Comparison of ENCODE assay signal across 20 cellular contexts in the genomic region with DNA sequence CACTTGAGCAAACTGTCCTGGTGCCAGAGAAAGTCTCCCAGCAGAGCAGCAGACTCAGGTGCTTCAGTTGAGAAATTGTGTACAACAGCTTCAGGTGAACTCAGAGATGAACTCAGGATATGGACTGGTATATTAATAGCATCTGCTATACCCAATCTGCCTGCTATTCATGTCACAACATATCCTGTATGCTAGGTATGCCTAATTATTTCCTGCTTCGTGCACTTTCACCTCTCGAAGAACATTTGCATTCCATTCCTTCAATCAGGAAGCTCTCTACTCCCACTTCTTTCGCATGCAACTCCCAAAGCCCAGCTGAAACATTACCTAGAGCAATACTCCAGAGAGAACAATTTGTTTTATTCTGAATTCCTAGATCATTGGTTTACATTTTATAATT.
"Had no signal": no experiment of that assay in that cellular context is flagged by ENCODE, and none has a peak within 500 bp of the region (broad histone marks: within the 10 kb centered on the region; RNA-seq: fewer than 3 reads in every experiment).

No MANE protein-coding gene starts in this region.

- ATAC-seq: activated T-cell treated with anti-CD3 and anti-CD28 coated beads, Interleukin-2, amount 50 U/mL, for 72 hours; effector memory CD8-positive, alpha-beta T cell; left ventricle myocardium superior; naive thymus-derived CD8-positive, alpha-beta T cell; sciatic nerve; stimulated activated naive CD8-positive, alpha-beta T cell treated with anti-CD3 and anti-CD28 coated beads, Interleukin-15, amount 100 ng/mL, for 72 hours; T-helper 17 cell had no signal

- H3K27ac ChIP-seq: cardiac muscle cell, neutrophil, parathyroid adenoma, WERI-Rb-1 had no signal

- H3K4me3 ChIP-seq: cardiac muscle cell, smooth muscle cell had no signal

- H3K4me1 ChIP-seq: parathyroid adenoma had no signal

- H3K9ac ChIP-seq: parathyroid adenoma had no signal

- DNase-seq: activated CD4-positive, alpha-beta T cell treated with anti-CD3 and anti-CD28 coated beads for 1 hour; activated gamma-delta T cell; activated T-cell treated with anti-CD3 and anti-CD28 coated beads, Interleukin-2, amount 50 U/mL, for 72 hours; dermis blood vessel endothelial cell; effector memory CD8-positive, alpha-beta T cell; foreskin melanocyte; glutamatergic neuron; hypothalamus; kidney; left ventricle myocardium superior; naive thymus-derived CD8-positive, alpha-beta T cell; stimulated activated CD4-positive, alpha-beta T cell treated with anti-CD3 and anti-CD28 coated beads, Interleukin-4, amount 100 ng/mL, for 1 hour; stimulated activated naive CD8-positive, alpha-beta T cell treated with anti-CD3 and anti-CD28 coated beads, Interleukin-15, amount 100 ng/mL, for 72 hours; T-helper 17 cell; WERI-Rb-1 had no signal

- H3K4me2 ChIP-seq: smooth muscle cell had no signal

- H3K36me3 ChIP-seq: cardiac muscle cell, neutrophil, WERI-Rb-1 had no signal

- H3K79me2 ChIP-seq: parathyroid adenoma had no signal

- H3K27me3 ChIP-seq: cardiac muscle cell, neutrophil had no signal

- H3K9me3 ChIP-seq: neutrophil had no signal

- H2AFZ ChIP-seq: parathyroid adenoma had no signal
